Comparison of ENCODE assay signal across 1 cellular context in the genomic region with DNA sequence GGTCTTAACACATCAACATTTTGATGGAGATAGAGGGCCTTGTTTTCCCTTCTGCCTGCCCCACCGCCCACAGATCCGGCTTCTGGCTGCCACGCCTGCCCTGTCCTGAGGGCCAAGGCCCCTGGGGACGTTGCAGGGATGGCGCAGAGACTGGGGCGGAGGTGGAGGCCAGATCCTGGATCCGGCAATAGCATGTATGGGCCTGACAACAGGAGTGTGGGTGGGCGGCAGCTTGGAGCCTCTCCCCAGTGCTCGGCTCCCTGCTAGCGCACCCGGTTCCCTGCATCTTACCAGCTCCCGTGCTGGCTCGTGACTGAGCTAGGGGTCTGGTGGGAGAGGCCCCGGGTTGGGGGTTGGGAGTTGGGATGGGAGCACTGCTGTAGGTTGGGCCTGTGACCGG.
TF ChIP-seq lines count a peak whose summit lies in the region.

No MANE protein-coding gene starts in this region.

TF ChIP-seq in WTC11, 78 proteins besides CTCF, POLR2A, EP300 and RAD21:
- no peak for TF ChIP-seq EMX1 (CRISPR knock-in tag; IDR thresholded peaks at IDR 0.05)
